7 cellular contexts compared by ENCODE assay signal in genomic region chr6:137571854-137572253, GRCh38.
DNase-seq lines count a peak whose midpoint lies in the region; ATAC-seq, FAIRE-seq and TF ChIP-seq lines count a peak whose summit lies in the region.

No MANE protein-coding gene starts in this region.

- H3K79me2 ChIP-seq in astrocyte (ENCODE audit: insufficient read depth, low read length) = no peaks in the 10 kb centered on the region

- no peaks in the 10 kb centered on the region for H3K4me1 Mint-ChIP-seq in astrocyte (ENCODE audit: low read depth, unreplicated experiment)

- no peak for FAIRE-seq in astrocyte (lab: Jason Lieb, UNC)

- no peak overlapping the region for H3K4me3 Mint-ChIP-seq in astrocyte (ENCODE audit: unreplicated experiment)

- no peaks in the 10 kb centered on the region for H4K20me1 ChIP-seq in astrocyte (ENCODE audit: insufficient read depth, low read length)

- H3K36me3 ChIP-seq in GM06990 (ENCODE audit: control insufficient read depth, insufficient read depth, low read length) (no peaks in the 10 kb centered on the region), astrocyte (ENCODE audit: insufficient read depth, low read length) (no peaks in the 10 kb centered on the region), thyroid gland (no peaks in the 10 kb centered on the region)

- peaks cover 12% of the 10 kb centered on the region for H3K27me3 Mint-ChIP-seq in astrocyte (ENCODE audit: low read depth, unreplicated experiment)

- peak; percentile 7 for DNase-seq in GM06990 (ENCODE audit: extremely low read depth, insufficient read length)
- peak; percentile 28 for DNase-seq in SKM-1 treated with dmso at 0.1 percent for 144 hours (lab: John Stamatoyannopoulos, UW; ENCODE audit: unreplicated experiment)
- no peak for DNase-seq in astrocyte (ENCODE audit: low read depth)
- DNase-seq in lung microvascular endothelial cell (ENCODE audit: low read depth in 2 of 2) = peak; percentile 20 to 42
- DNase-seq in thyroid gland = peak; percentile 34 to 42
- no peak for DNase-seq in NK-92 (lab: John Stamatoyannopoulos, UW; ENCODE audit: unreplicated experiment)

- TF ChIP-seq POLR2A in thyroid gland (IDR thresholded peaks at IDR 0.05) = no peak

- H3K9me3 ChIP-seq in astrocyte (ENCODE audit: insufficient read depth, low read depth, low read length) (no peaks in the 10 kb centered on the region), thyroid gland (no peaks in the 10 kb centered on the region)

- H3K9me3 Mint-ChIP-seq in astrocyte (ENCODE audit: unreplicated experiment) = no peaks in the 10 kb centered on the region

- peak; percentile 78 for TF ChIP-seq CTCF in GM06990 (IDR thresholded peaks at IDR 0.05; ENCODE audit: insufficient read depth, low read length, poor library complexity, severe bottlenecking)
- peak; percentile 45 for TF ChIP-seq CTCF in astrocyte (IDR thresholded peaks at IDR 0.05; ENCODE audit: insufficient read depth, low read depth, low read length)
- peak; percentile 13 to 66 (median 38) for TF ChIP-seq CTCF in thyroid gland (IDR thresholded peaks at IDR 0.05)

- H3K27me3 ChIP-seq in GM06990 (replicated peaks; ENCODE audit: control insufficient read depth, insufficient read depth, low read length) = no peaks in the 10 kb centered on the region
- H3K27me3 ChIP-seq in astrocyte (ENCODE audit: insufficient read depth, low read length) = peaks cover 5% of the 10 kb centered on the region
- no peaks in the 10 kb centered on the region for H3K27me3 ChIP-seq in thyroid gland

- intact Hi-C loops in thyroid gland (cut with DNase I) = no loop called here

- no peak overlapping the region for H3K27ac Mint-ChIP-seq in astrocyte (ENCODE audit: unreplicated experiment)

- H3K4me1 ChIP-seq in astrocyte (ENCODE audit: insufficient read depth, low read length) = no peaks in the 10 kb centered on the region
- H3K4me1 ChIP-seq in thyroid gland = no peaks in the 10 kb centered on the region

- H3K36me3 Mint-ChIP-seq in astrocyte (ENCODE audit: low read depth, unreplicated experiment) = no peaks in the 10 kb centered on the region

- H3K4me2 ChIP-seq in astrocyte (ENCODE audit: low read length) = no peak overlapping the region

- no peak overlapping the region for H3K27ac ChIP-seq in astrocyte (ENCODE audit: low read depth, low read length)
- no peak overlapping the region for H3K27ac ChIP-seq in thyroid gland

- ATAC-seq in HG02852 (IDR thresholded peaks at IDR 0.05; ENCODE audit: unreplicated experiment) = peak; percentile 65

- H2AFZ ChIP-seq in astrocyte (ENCODE audit: low read depth, low read length) = no peak overlapping the region

- no peak overlapping the region for H3K9ac ChIP-seq in astrocyte (ENCODE audit: low read length)

- H3K4me3 ChIP-seq in GM06990 (replicated peaks; ENCODE audit: low read depth, low read length) (no peak overlapping the region), astrocyte (ENCODE audit: insufficient read depth, low read depth, low read length) (no peak overlapping the region), thyroid gland (replicated peaks in 1 of 3) (no peak overlapping the region)

Comparison
In these comparisons a context has a peak if more than half of its experiments do, and no peak if none do; other contexts are left out.
1. DNase-seq: peak in GM06990 (single experiment), SKM-1 treated with dmso at 0.1 percent for 144 hours (single experiment), lung microvascular endothelial cell (2 of 2) and thyroid gland (2 of 2); none in astrocyte (single experiment) and NK-92 (single experiment).
2. Peak in every context shown above with its lines, with median percentiles within 50 percentile points of each other: CTCF ChIP-seq.